Comparison of ENCODE assay signal across 7 cellular contexts in genomic region chr5:172795401-172795977, GRCh38. TPM values are rescaled to one million over a fixed set of nuclear protein-coding genes. Genes with fewer than 3 reads are reported as not detected.
A peak's percentile ranks its signal among the peaks of the same experiment; 100 is the strongest.
DNase-seq lines count a peak whose midpoint lies in the region; ATAC-seq and TF ChIP-seq lines count a peak whose summit lies in the region.

No MANE protein-coding gene starts in this region.

- H3K36me3 ChIP-seq in esophagus muscularis mucosa, result no peaks in the 10 kb centered on the region
- no peaks in the 10 kb centered on the region for H3K36me3 ChIP-seq in mucosa of rectum (ENCODE audit: control insufficient read depth in 2 of 2, insufficient read depth in 2 of 2, low read length in 2 of 2)
- H3K36me3 ChIP-seq in aorta (ENCODE audit: control insufficient read depth in 1 of 2, insufficient read depth in 2 of 2, low read length in 1 of 2), result no peaks in the 10 kb centered on the region

- peak in 1 of 3 experiments; percentile 17 for TF ChIP-seq CTCF in esophagus muscularis mucosa (IDR thresholded peaks at IDR 0.05)

- peak overlapping the region; percentile 76 to 85 (median 85) for H3K27ac ChIP-seq in esophagus muscularis mucosa (replicated peaks in 1 of 4)
- H3K27ac ChIP-seq in mucosa of rectum (ENCODE audit: low read depth in 2 of 2, low read length in 2 of 2), result peak overlapping the region; percentile 60 to 69
- H3K27ac ChIP-seq in aorta (ENCODE audit: low read depth in 1 of 2, low read length in 2 of 2), result peak overlapping the region; percentile 20 to 86

- DNase-seq in NCI-H524 (lab: John Stamatoyannopoulos, UW), result peak; percentile 70 to 84
- DNase-seq in esophagus muscularis mucosa (ENCODE audit: extremely low spot score), result peak; percentile 99
- peak; percentile 96 to 99 for DNase-seq in aorta
- no peak for DNase-seq in activated CD8-positive, alpha-beta memory T cell treated with anti-CD3 and anti-CD28 coated beads, Interleukin-2, amount 50 U/mL, for 4 hours
- DNase-seq in RKO (ENCODE audit: low spot score), result no peak

- ATAC-seq in aorta (ENCODE audit: low FRiP score) (peak; percentile 95), HG02884 (IDR thresholded peaks at IDR 0.05; ENCODE audit: unreplicated experiment) (no peak)

- H3K9me3 ChIP-seq in esophagus muscularis mucosa, result no peaks in the 10 kb centered on the region
- no peaks in the 10 kb centered on the region for H3K9me3 ChIP-seq in mucosa of rectum (ENCODE audit: control insufficient read depth in 2 of 2, low read length in 2 of 2)
- H3K9me3 ChIP-seq in aorta (ENCODE audit: control insufficient read depth, low read length), result no peaks in the 10 kb centered on the region

- peak; percentile 79 for TF ChIP-seq EP300 in esophagus muscularis mucosa (IDR thresholded peaks at IDR 0.05)

- intact Hi-C loops in esophagus muscularis mucosa (cut with DNase I), result no loop called here
- intact Hi-C loops in aorta (cut with DNase I), result loop anchor here (1.0 to 5.0 kb wide), 5 partner anchors 23 to 107 kb away; partner anchors contain the start of gene ERGIC1 (in 1 of the 2)

- WGBS in esophagus muscularis mucosa, result 24% methylated on average over 12 of the region's 12 CpGs
- 3 to 6% methylated on average over 12 of the region's 12 CpGs for WGBS in aorta, 2 donors

- no peak overlapping the region for H3K9ac ChIP-seq in mucosa of rectum (ENCODE audit: low read depth in 1 of 2, low read length in 2 of 2)

- peaks cover 25 to 58% (median 50%) of the 10 kb centered on the region in 4 donors for H3K4me1 ChIP-seq in esophagus muscularis mucosa
- peaks cover 3 to 5% of the 10 kb centered on the region in 2 donors for H3K4me1 ChIP-seq in mucosa of rectum (ENCODE audit: control insufficient read depth in 2 of 2, insufficient read depth in 2 of 2, low read length in 2 of 2)
- H3K4me1 ChIP-seq in aorta (ENCODE audit: control insufficient read depth in 1 of 2, insufficient read depth in 2 of 2, low read length in 2 of 2), result peaks cover 0 to 3% of the 10 kb centered on the region in 2 donors

- H3K27me3 ChIP-seq in esophagus muscularis mucosa (no peaks in the 10 kb centered on the region), mucosa of rectum (ENCODE audit: control insufficient read depth in 2 of 2, insufficient read depth in 2 of 2, low read length in 2 of 2) (no peaks in the 10 kb centered on the region), aorta (ENCODE audit: control insufficient read depth in 1 of 2, insufficient read depth in 2 of 2, low read length in 1 of 2) (no peaks in the 10 kb centered on the region)

- no peak for TF ChIP-seq POLR2A in esophagus muscularis mucosa (IDR thresholded peaks at IDR 0.05; ENCODE audit: low read depth)

- H3K4me3 ChIP-seq in esophagus muscularis mucosa, result no peak overlapping the region
- H3K4me3 ChIP-seq in mucosa of rectum (ENCODE audit: low read length in 2 of 2), result no peak overlapping the region
- H3K4me3 ChIP-seq in aorta (ENCODE audit: low read length in 2 of 2), result no peak overlapping the region

RNA-seq across cellular contexts. Expression of gene DUSP1, which starts 24.5 kb away (rescaled TPM):
- total RNA-seq in esophagus muscularis mucosa, result 100 to 1,000 TPM; 455 to 718 (median 676) TPM
- 1,000 to 10,000 TPM in 1 of 2 donors, 100 to 1,000 TPM in 1; 293 to 1,994 TPM for total RNA-seq in aorta
- 100 to 1,000 TPM; 178 to 515 TPM for polyA plus RNA-seq in aorta

RNA-seq across cellular contexts. Expression of gene ERGIC1, which starts 38.6 kb away (rescaled TPM):
- total RNA-seq in esophagus muscularis mucosa (100 to 1,000 TPM; 105 to 161 (median 145) TPM), aorta (100 to 1,000 TPM; 135 to 170 TPM)
- polyA plus RNA-seq in aorta, result 100 to 1,000 TPM; 122 to 125 TPM

Comparison
In these comparisons a context has a peak if more than half of its experiments do, and no peak if none do; other contexts are left out.
1. DNase-seq: peak in NCI-H524 (2 of 2), esophagus muscularis mucosa (single experiment) and aorta (2 of 2); none in activated CD8-positive, alpha-beta memory T cell treated with anti-CD3 and anti-CD28 coated beads, Interleukin-2, amount 50 U/mL, for 4 hours (single experiment) and RKO (single experiment).
2. Peak in every context shown above with its lines, with median percentiles within 50 percentile points of each other: H3K27ac ChIP-seq.